ENCODE assay signal across 8 cellular contexts in the genomic region with DNA sequence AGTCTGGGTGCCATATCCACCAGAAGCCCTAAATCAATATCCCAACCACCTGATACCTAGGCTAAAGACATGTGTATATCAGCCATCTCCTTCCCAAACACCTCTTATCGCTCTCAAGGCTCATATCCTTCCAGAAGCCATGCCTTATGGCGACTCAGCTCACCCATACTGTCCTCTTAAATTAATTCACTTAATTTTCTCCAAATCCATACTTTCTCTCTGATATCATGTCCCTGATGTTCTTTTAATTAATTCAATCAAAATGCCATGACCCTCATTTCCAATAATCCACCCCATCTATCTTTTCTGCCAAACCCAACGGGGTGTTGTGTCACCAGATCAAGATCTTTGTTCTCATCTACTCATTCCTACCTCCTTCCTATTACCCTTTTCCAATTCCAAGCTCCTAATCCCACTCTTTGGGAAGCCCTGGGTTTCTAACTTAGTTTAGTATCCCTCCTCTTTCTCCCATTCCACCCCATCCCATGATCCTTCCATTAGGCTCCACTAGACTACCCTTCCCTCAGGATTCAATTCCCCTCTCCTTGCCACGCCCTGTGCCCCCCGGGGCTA. TPM values are rescaled to one million over a fixed set of nuclear protein-coding genes. Genes with fewer than 3 reads are reported as not detected.
DNase-seq lines count a peak whose midpoint lies in the region; ATAC-seq and TF ChIP-seq lines count a peak whose summit lies in the region.

No MANE protein-coding gene starts in this region.

- no peaks in the 10 kb centered on the region for H3K9me3 Mint-ChIP-seq in T-cell

- in situ Hi-C loops in gastrocnemius medialis (cut with MboI; ENCODE audit: low sequenced_read_pairs in 4 of 4) = loop anchor here in 3 of 4 donors (5.0 to 10.0 kb wide), 3 partner anchors 49 to 81 kb away; a partner anchor contains a TSS

- POLR2A ChIA-PET in T-cell (lab: Charles Lee) = interaction anchor here in 1 of 2 donors (1.1 kb wide), 1 partner anchor 8 kb away, joined by 4 read pairs; no protein-coding TSS in a partner anchor

- no peak for TF ChIP-seq CTCF in GM12875 (IDR thresholded peaks at IDR 0.05; ENCODE audit: borderline replicate concordance, insufficient read depth, low read depth, low read length)
- no peak for TF ChIP-seq CTCF in fibroblast of villous mesenchyme (IDR thresholded peaks at IDR 0.05; ENCODE audit: insufficient read depth, low read depth, low read length)
- TF ChIP-seq CTCF in gastrocnemius medialis (IDR thresholded peaks at IDR 0.05 in 4 of 5, conservative IDR thresholded peaks at IDR 0.05 in 1 of 5) = no peak

- no peaks in the 10 kb centered on the region for H3K27me3 ChIP-seq in gastrocnemius medialis

- peak overlapping the region; percentile 92 to 98 (median 96) for H3K4me3 Mint-ChIP-seq in T-cell

- H3K4me3 ChIP-seq in GM12875 (ENCODE audit: low read depth, low read length) (peak overlapping the region; percentile 78), fibroblast of villous mesenchyme (ENCODE audit: low read depth, low read length) (peak overlapping the region; percentile 82), gastrocnemius medialis (peak overlapping the region; percentile 67 to 88 (median 78))

- DNase-seq in T-cell (no peak), fibroblast of villous mesenchyme (ENCODE audit: low read depth) (no peak), gastrocnemius medialis (no peak)

- CTCF ChIA-PET in T-cell (lab: Charles Lee) = interaction anchor here (0.5 to 1.0 kb wide), 3 partner anchors 36 to 304 kb away, joined by 4 to 6 read pairs (median 4); a partner anchor contains a TSS

- intact Hi-C loops in gastrocnemius medialis (cut with DNase I; ENCODE audit: low total_unique reads) = loop anchor here (5.0 kb wide), 1 partner anchor 102 kb away; a partner anchor contains a TSS

- H3K27ac ChIP-seq in gastrocnemius medialis = peak overlapping the region; percentile 93 to 96 (median 95)

- peak overlapping the region; percentile 95 to 99 for H3K27ac Mint-ChIP-seq in T-cell

- peaks cover 36 to 47% of the 10 kb centered on the region in 2 donors for H3K4me1 ChIP-seq in gastrocnemius medialis

- H3K36me3 ChIP-seq in gastrocnemius medialis = no peaks in the 10 kb centered on the region

- no peaks in the 10 kb centered on the region for H3K27me3 Mint-ChIP-seq in T-cell

- ATAC-seq in T-cell (replicated peaks in 1 of 4) (no peak), gastrocnemius medialis (no peak), HG03378 (IDR thresholded peaks at IDR 0.05; ENCODE audit: unreplicated experiment) (no peak), HG02588 (IDR thresholded peaks at IDR 0.05; ENCODE audit: unreplicated experiment) (no peak), HG03469 (IDR thresholded peaks at IDR 0.05; ENCODE audit: unreplicated experiment) (no peak), HG03457 (IDR thresholded peaks at IDR 0.05; ENCODE audit: unreplicated experiment) (no peak)

- TF ChIP-seq POLR2A in gastrocnemius medialis (IDR thresholded peaks at IDR 0.05) = no peak

- no peaks in the 10 kb centered on the region for H3K9me3 ChIP-seq in gastrocnemius medialis

- H3K4me1 Mint-ChIP-seq in T-cell = peaks cover 44 to 55% (median 54%) of the 10 kb centered on the region in 3 donors

- H3K36me3 Mint-ChIP-seq in T-cell = no peaks in the 10 kb centered on the region

RNA-seq across cellular contexts. Expression of a gene that starts 0.7 kb away (rescaled TPM):
- total RNA-seq in T-cell (10 to 100 TPM; 18.9 to 29.6 (median 27.1) TPM), fibroblast of villous mesenchyme (9.3 and 14.7 TPM in 2 replicates), gastrocnemius medialis (10 to 100 TPM; 21.9 to 47.9 (median 26.3) TPM)

RNA-seq across cellular contexts. Expression of a gene that starts 50.4 kb away (rescaled TPM):
- total RNA-seq in T-cell (100 to 1,000 TPM; 223 to 283 (median 251) TPM), fibroblast of villous mesenchyme (70.8 and 72.2 TPM in 2 replicates), gastrocnemius medialis (100 to 1,000 TPM; 428 to 714 (median 580) TPM)
